17 cellular contexts compared by ENCODE assay signal in the genomic region with DNA sequence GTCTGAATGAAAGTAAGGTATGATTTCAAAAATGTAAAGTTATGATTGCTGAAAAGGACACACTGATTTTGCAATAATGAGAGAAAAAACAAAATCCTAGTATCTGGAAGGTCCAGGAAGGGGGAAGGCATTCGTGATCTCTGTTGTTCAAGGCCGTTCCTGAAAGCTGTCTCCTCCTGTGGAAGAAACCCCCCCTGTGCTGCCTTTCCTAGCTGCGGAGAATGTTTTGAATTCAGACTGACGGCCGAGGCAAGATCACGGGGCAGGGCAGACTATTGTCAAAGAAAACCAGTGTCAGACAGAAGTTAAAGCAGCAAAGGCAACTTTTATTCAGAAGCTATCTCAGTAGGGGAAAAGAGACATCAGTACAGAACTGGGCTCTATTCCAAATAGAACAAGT.
"Had no signal": no experiment of that assay in that cellular context is flagged by ENCODE, and none has a peak within 500 bp of the region (broad histone marks: within the 10 kb centered on the region; RNA-seq: fewer than 3 reads in every experiment).

No MANE protein-coding gene starts in this region.

- H3K9ac ChIP-seq: parathyroid adenoma had no signal

- H3K36me3 ChIP-seq: cardiac muscle cell, left lung, tibial artery had no signal

- H3K27ac Mint-ChIP-seq: activated naive CD4-positive, alpha-beta T cell treated with anti-CD3 and anti-CD28 coated beads, Interleukin-2, amount 50 U/mL, for 72 hours; activated T-cell treated with anti-CD3 and anti-CD28 coated beads, Interleukin-2, amount 50 U/mL, for 72 hours had no signal

- H3K4me3 Mint-ChIP-seq: activated T-cell treated with anti-CD3 and anti-CD28 coated beads, Interleukin-2, amount 50 U/mL, for 72 hours had no signal

- H3K27ac ChIP-seq: cardiac muscle cell, dorsolateral prefrontal cortex, foreskin keratinocyte, left lung, parathyroid adenoma, tibial artery had no signal

- H3K27me3 ChIP-seq: cardiac muscle cell, foreskin keratinocyte, tibial artery had no signal

- DNase-seq: activated CD4-positive, alpha-beta T cell treated with anti-CD3 and anti-CD28 coated beads, Interleukin-2, amount 50 U/mL, for 1 hour; activated effector memory CD4-positive, alpha-beta T cell treated with anti-CD3 and anti-CD28 coated beads, Interleukin-2, amount 50 U/mL, for 16 hours; activated T-cell treated with anti-CD3 and anti-CD28 coated beads, Interleukin-2, amount 50 U/mL, for 72 hours; amygdala; dorsolateral prefrontal cortex; foreskin keratinocyte; glutamatergic neuron; hippocampal formation; left lung; retina; stimulated activated CD4-positive, alpha-beta T cell treated with anti-CD3 and anti-CD28 coated beads, Interleukin-12 subunit alpha, Interleukin-12 subunit beta, amount 100 ng/mL, for 4 hours; stimulated activated CD4-positive, alpha-beta T cell treated with anti-CD3 and anti-CD28 coated beads, Interleukin-1b, Interleukin-23, amount 100 ng/mL, for 48 hours; stimulated activated naive CD4-positive, alpha-beta T cell treated with Interleukin-2 at 50 U/mL for 16 hours; tibial artery had no signal

- H3K36me3 Mint-ChIP-seq: activated naive CD4-positive, alpha-beta T cell treated with anti-CD3 and anti-CD28 coated beads, Interleukin-2, amount 50 U/mL, for 72 hours had no signal

- H3K9me3 Mint-ChIP-seq: activated naive CD4-positive, alpha-beta T cell treated with anti-CD3 and anti-CD28 coated beads, Interleukin-2, amount 50 U/mL, for 72 hours; activated T-cell treated with anti-CD3 and anti-CD28 coated beads, Interleukin-2, amount 50 U/mL, for 72 hours had no signal

- H3K4me3 ChIP-seq: cardiac muscle cell, dorsolateral prefrontal cortex, left lung, tibial artery had no signal

- H3K9me3 ChIP-seq: left lung, tibial artery had no signal

- H3K4me1 ChIP-seq: left lung, parathyroid adenoma, tibial artery had no signal

- H2AFZ ChIP-seq: parathyroid adenoma had no signal
